In genomic region chr1:240031009-240031408, GRCh38 we compare ENCODE assay signal across 1 cellular context.
TF ChIP-seq lines count a peak whose summit lies in the region.

No MANE protein-coding gene starts in this region.

TF ChIP-seq in SK-N-SH, 30 proteins besides CTCF, POLR2A, EP300 and RAD21 (continued from another document):
- TF ChIP-seq CHD2 (IDR thresholded peaks at IDR 0.05; ENCODE audit: low read length, partially characterized antibody) (no peak), POLR2AphosphoS5 (IDR thresholded peaks at IDR 0.05; ENCODE audit: low read depth, low read length) (peak; percentile 56; the same call in 1 of the 2 replicates), JUND (IDR thresholded peaks at IDR 0.05) (peak; percentile 94), GABPA (IDR thresholded peaks at IDR 0.05; ENCODE audit: low read depth) (no peak), RCOR1 (IDR thresholded peaks at IDR 0.05; ENCODE audit: low read length) (no peak), REST (IDR thresholded peaks at IDR 0.05; ENCODE audit: low read depth, low read length) (no peak), SIN3A (IDR thresholded peaks at IDR 0.05; ENCODE audit: borderline replicate concordance, low read depth, low read length) (no peak), IRF3 (IDR thresholded peaks at IDR 0.05; ENCODE audit: low read depth, low read length) (no peak), TAF1 (IDR thresholded peaks at IDR 0.05; ENCODE audit: borderline replicate concordance, low read depth, low read length) (no peak), FOXM1 (IDR thresholded peaks at IDR 0.05; ENCODE audit: low read depth) (no peak)
- TF ChIP-seq, protein P1, sequence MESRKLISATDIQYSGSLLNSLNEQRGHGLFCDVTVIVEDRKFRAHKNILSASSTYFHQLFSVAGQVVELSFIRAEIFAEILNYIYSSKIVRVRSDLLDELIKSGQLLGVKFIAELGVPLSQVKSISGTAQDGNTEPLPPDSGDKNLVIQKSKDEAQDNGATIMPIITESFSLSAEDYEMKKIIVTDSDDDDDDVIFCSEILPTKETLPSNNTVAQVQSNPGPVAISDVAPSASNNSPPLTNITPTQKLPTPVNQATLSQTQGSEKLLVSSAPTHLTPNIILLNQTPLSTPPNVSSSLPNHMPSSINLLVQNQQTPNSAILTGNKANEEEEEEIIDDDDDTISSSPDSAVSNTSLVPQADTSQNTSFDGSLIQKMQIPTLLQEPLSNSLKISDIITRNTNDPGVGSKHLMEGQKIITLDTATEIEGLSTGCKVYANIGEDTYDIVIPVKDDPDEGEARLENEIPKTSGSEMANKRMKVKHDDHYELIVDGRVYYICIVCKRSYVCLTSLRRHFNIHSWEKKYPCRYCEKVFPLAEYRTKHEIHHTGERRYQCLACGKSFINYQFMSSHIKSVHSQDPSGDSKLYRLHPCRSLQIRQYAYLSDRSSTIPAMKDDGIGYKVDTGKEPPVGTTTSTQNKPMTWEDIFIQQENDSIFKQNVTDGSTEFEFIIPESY (IDR thresholded peaks at IDR 0.05; ENCODE audit: borderline replicate concordance, low read depth): no peak
- TF ChIP-seq, protein P2, sequence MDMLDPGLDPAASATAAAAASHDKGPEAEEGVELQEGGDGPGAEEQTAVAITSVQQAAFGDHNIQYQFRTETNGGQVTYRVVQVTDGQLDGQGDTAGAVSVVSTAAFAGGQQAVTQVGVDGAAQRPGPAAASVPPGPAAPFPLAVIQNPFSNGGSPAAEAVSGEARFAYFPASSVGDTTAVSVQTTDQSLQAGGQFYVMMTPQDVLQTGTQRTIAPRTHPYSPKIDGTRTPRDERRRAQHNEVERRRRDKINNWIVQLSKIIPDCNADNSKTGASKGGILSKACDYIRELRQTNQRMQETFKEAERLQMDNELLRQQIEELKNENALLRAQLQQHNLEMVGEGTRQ (IDR thresholded peaks at IDR 0.05; ENCODE audit: borderline replicate concordance, low read depth, low read length): no peak
